18 cellular contexts compared by ENCODE assay signal in genomic region chr2:15388406-15389325, GRCh38.
"Had no signal": no experiment of that assay in that cellular context is flagged by ENCODE, and none has a peak within 500 bp of the region (broad histone marks: within the 10 kb centered on the region; RNA-seq: fewer than 3 reads in every experiment).

No MANE protein-coding gene starts in this region.

- DNase-seq: activated B cell treated with CpG ODN at 0.5 μM for 24 hours; activated CD4-positive, alpha-beta memory T cell treated with anti-CD3 and anti-CD28 coated beads for 36 hours; activated CD4-positive, alpha-beta T cell treated with anti-CD3 and anti-CD28 coated beads for 4 hours; activated gamma-delta T cell treated with Interleukin-2 at 50 U/mL for 16 hours; activated T-cell treated with anti-CD3 and anti-CD28 coated beads for 4 hours; adrenal gland; effector CD4-positive, alpha-beta T cell; lower lobe of right lung; nephron progenitor cell; uterus had no signal

- ATAC-seq: activated naive CD4-positive, alpha-beta T cell treated with anti-CD3 and anti-CD28 coated beads, Interleukin-2, amount 50 U/mL, for 72 hours; lower lobe of right lung had no signal

- H3K4me3 Mint-ChIP-seq: activated B cell treated with CpG ODN at 0.5 μM for 24 hours; activated CD4-positive, alpha-beta memory T cell treated with anti-CD3 and anti-CD28 coated beads for 36 hours; activated T-helper 1 cell treated with anti-CD3 and anti-CD28 coated beads, Interleukin-12 subunit alpha, Interleukin-12 subunit beta, Interleukin-2, Interleukin-4 antibody, amounts not matched to agents 30 ng/mL and 10 ng/mL and 1 ng/mL, durations not matched to agents 14 hours and 24 hours and 36 hours; mesothelial cell of epicardium; nephron progenitor cell; stimulated activated naive CD8-positive, alpha-beta T cell treated with anti-CD3 and anti-CD28 coated beads, Interleukin-15, Interleukin-2, amounts not matched to agents 100 ng/mL and 50 ng/mL, for 24 hours had no signal

- H3K9me3 ChIP-seq: adrenal gland, breast epithelium, esophagus muscularis mucosa, lower lobe of right lung, tibial nerve, uterus had no signal

- H3K4me1 Mint-ChIP-seq: activated B cell treated with CpG ODN at 0.5 μM for 24 hours had no signal

- H3K27ac ChIP-seq: adrenal gland, breast epithelium, esophagus muscularis mucosa, lower lobe of right lung, tibial nerve, uterus had no signal

- H3K36me3 ChIP-seq: adrenal gland, uterus had no signal

- H3K27me3 Mint-ChIP-seq: activated B cell treated with CpG ODN at 0.5 μM for 24 hours; activated CD4-positive, alpha-beta memory T cell treated with anti-CD3 and anti-CD28 coated beads for 36 hours; stimulated activated naive CD8-positive, alpha-beta T cell treated with anti-CD3 and anti-CD28 coated beads, Interleukin-15, Interleukin-2, amounts not matched to agents 100 ng/mL and 50 ng/mL, for 24 hours had no signal

- FAIRE-seq: astrocyte had no signal

- H3K27ac Mint-ChIP-seq: activated B cell treated with CpG ODN at 0.5 μM for 24 hours; activated CD4-positive, alpha-beta memory T cell treated with anti-CD3 and anti-CD28 coated beads for 36 hours; activated naive CD4-positive, alpha-beta T cell treated with anti-CD3 and anti-CD28 coated beads, Interleukin-2, amount 50 U/mL, for 72 hours; activated T-helper 1 cell treated with anti-CD3 and anti-CD28 coated beads, Interleukin-12 subunit alpha, Interleukin-12 subunit beta, Interleukin-2, Interleukin-4 antibody, amounts not matched to agents 30 ng/mL and 10 ng/mL and 1 ng/mL, durations not matched to agents 14 hours and 24 hours and 36 hours; mesothelial cell of epicardium; stimulated activated naive CD8-positive, alpha-beta T cell treated with anti-CD3 and anti-CD28 coated beads, Interleukin-15, Interleukin-2, amounts not matched to agents 100 ng/mL and 50 ng/mL, for 24 hours had no signal

- H3K4me3 ChIP-seq: adrenal gland, breast epithelium, esophagus muscularis mucosa, lower lobe of right lung, tibial nerve, uterus had no signal

- H3K9me3 Mint-ChIP-seq: activated B cell treated with CpG ODN at 0.5 μM for 24 hours; activated CD4-positive, alpha-beta memory T cell treated with anti-CD3 and anti-CD28 coated beads for 36 hours; activated naive CD4-positive, alpha-beta T cell treated with anti-CD3 and anti-CD28 coated beads, Interleukin-2, amount 50 U/mL, for 72 hours; stimulated activated naive CD8-positive, alpha-beta T cell treated with anti-CD3 and anti-CD28 coated beads, Interleukin-15, Interleukin-2, amounts not matched to agents 100 ng/mL and 50 ng/mL, for 24 hours had no signal

- H3K4me1 ChIP-seq: adrenal gland, breast epithelium, esophagus muscularis mucosa, lower lobe of right lung, tibial nerve, uterus had no signal

- H3K27me3 ChIP-seq: adrenal gland, breast epithelium, esophagus muscularis mucosa, tibial nerve, uterus had no signal
